8 cellular contexts compared by ENCODE assay signal in the genomic region with DNA sequence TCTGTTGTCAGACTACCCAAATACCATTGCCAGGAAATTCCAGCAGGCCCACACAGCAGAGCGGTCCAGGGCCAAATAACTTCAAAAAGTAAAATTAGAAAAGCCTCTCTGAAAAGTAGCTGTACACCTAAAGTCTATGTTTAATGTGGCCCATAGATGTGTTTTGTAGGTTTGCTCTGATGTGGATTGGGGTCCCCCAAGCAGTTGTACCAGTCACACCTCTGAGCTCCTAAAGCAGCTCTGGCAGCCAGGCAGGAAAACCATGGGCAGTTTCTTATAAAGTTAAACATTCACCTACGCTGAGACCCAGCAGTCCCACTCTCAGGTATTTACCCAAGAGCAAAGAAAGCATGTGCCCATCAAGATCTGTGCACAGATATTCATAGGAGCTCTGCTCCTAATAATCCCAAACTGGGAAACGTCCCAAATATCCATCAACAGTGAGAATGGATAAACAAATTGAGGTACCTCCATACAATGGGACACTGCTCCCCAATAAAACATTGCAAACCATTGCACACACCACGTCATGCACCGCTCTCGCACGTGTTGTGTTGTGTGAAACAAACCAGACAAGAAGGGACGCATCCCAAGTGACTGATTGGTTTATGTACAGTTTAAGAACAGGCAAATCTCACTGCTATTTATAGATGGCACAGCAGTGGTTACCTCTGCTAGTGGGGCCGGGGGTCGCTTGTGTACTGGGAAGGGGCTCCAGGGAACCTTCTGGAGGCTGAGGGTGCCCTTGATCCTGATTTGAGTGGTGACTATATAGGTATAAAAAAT. TPM values are rescaled to one million over a fixed set of nuclear protein-coding genes. Genes with fewer than 3 reads are reported as not detected.
A peak's percentile ranks its signal among the peaks of the same experiment; 100 is the strongest.
DNase-seq lines count a peak whose midpoint lies in the region; ATAC-seq and TF ChIP-seq lines count a peak whose summit lies in the region.

No MANE protein-coding gene starts in this region.

- H3K36me3 ChIP-seq in IMR-90 (ENCODE audit: control insufficient read depth, insufficient read depth, low read length) = no peaks in the 10 kb centered on the region
- no peaks in the 10 kb centered on the region for H3K36me3 ChIP-seq in endocrine pancreas (ENCODE audit: control insufficient read depth, insufficient read depth, low read length)
- no peaks in the 10 kb centered on the region for H3K36me3 ChIP-seq in sigmoid colon
- H3K36me3 ChIP-seq in gastroesophageal sphincter = no peaks in the 10 kb centered on the region

- H3T11ph ChIP-seq in H9 (ENCODE audit: low read length) = no peak overlapping the region

- no peak overlapping the region for H2BK12ac ChIP-seq in H9 (ENCODE audit: insufficient read length, low read depth, low read length)

- H3K9me3 ChIP-seq in IMR-90 (ENCODE audit: control insufficient read depth, insufficient read depth, low read length) (no peaks in the 10 kb centered on the region), endocrine pancreas (ENCODE audit: control insufficient read depth, low read length) (no peaks in the 10 kb centered on the region), sigmoid colon (no peaks in the 10 kb centered on the region), H9 (ENCODE audit: control insufficient read depth, low read depth, low read length) (no peaks in the 10 kb centered on the region), gastroesophageal sphincter (no peaks in the 10 kb centered on the region)

- CTCF ChIA-PET in IMR-90 (lab: Yijun Ruan, JAX) = no interaction called here

- peak overlapping the region; percentile 74; the same call in 1 of the 2 replicates for H2AK5ac ChIP-seq in IMR-90 (ENCODE audit: low read depth, low read length)
- no peak overlapping the region for H2AK5ac ChIP-seq in H9 (ENCODE audit: insufficient read length, low read length)

- no peaks in the 10 kb centered on the region for H3K9me3 Mint-ChIP-seq in H9

- in situ Hi-C loops in IMR-90 (cut with MboI; ENCODE audit: low sequenced_read_pairs) = no loop called here

- peak overlapping the region; percentile 25; the same call in 1 of the 2 replicates for H3K4ac ChIP-seq in IMR-90 (ENCODE audit: low read depth, low read length)
- no peak overlapping the region for H3K4ac ChIP-seq in H9 (ENCODE audit: low read depth, low read length)

- ATAC-seq in GM19397 (IDR thresholded peaks at IDR 0.05; ENCODE audit: unreplicated experiment) (peak; percentile 16), IMR-90 (ENCODE audit: low read depth) (peak; percentile 18), gastroesophageal sphincter (no peak)

- H3K18ac ChIP-seq in IMR-90 (ENCODE audit: low read depth, low read length) (no peak overlapping the region; the same call in 1 of the 2 replicates), H9 (ENCODE audit: insufficient read length, low read depth, low read length) (no peak overlapping the region)

- no peaks in the 10 kb centered on the region for H3K79me1 ChIP-seq in IMR-90 (ENCODE audit: low read depth in 1 of 2, low read length in 2 of 2)
- no peaks in the 10 kb centered on the region for H3K79me1 ChIP-seq in H9 (ENCODE audit: insufficient read depth, low read depth, low read length, poor library complexity, severe bottlenecking)

- H3K4me2 ChIP-seq in IMR-90 (ENCODE audit: low read depth, low read length) (peak overlapping the region; percentile 63), H9 (ENCODE audit: insufficient read depth, insufficient read length, low read length) (no peak overlapping the region)

- no peaks in the 10 kb centered on the region for H3K79me2 ChIP-seq in H9 (ENCODE audit: insufficient read depth, low read length)

- H2BK15ac ChIP-seq in IMR-90 (ENCODE audit: low read depth, low read length) (no peak overlapping the region), H9 (ENCODE audit: low read depth, low read length) (no peak overlapping the region)

- H3K23ac ChIP-seq in IMR-90 (ENCODE audit: low read depth, low read length) = 0 out of 2 replicates have a peak overlapping the region, but pooled peaks have one; percentile 55
- no peak overlapping the region for H3K23ac ChIP-seq in H9 (ENCODE audit: insufficient read length, low read depth, low read length)

- peak in 2 of 4 donors; percentile 25 to 86 for TF ChIP-seq EP300 in sigmoid colon (IDR thresholded peaks at IDR 0.05)
- TF ChIP-seq EP300 in gastroesophageal sphincter (IDR thresholded peaks at IDR 0.05) = no peak

- H3K9ac ChIP-seq in IMR-90 (ENCODE audit: low read depth, low read length) = no peak overlapping the region
- no peak overlapping the region for H3K9ac ChIP-seq in endocrine pancreas (ENCODE audit: control insufficient read depth, insufficient read depth, low read length)
- no peak overlapping the region for H3K9ac ChIP-seq in H9 (ENCODE audit: extremely low read depth, insufficient read length, low read length)

- H2BK20ac ChIP-seq in IMR-90 (ENCODE audit: low read depth, low read length) (peak overlapping the region; percentile 67), H9 (ENCODE audit: low read depth, low read length, poor library complexity, severe bottlenecking) (no peak overlapping the region)

- H3K27me3 ChIP-seq in IMR-90 (ENCODE audit: control insufficient read depth, insufficient read depth, low read length) (no peaks in the 10 kb centered on the region), endocrine pancreas (ENCODE audit: control insufficient read depth, insufficient read depth, low read length) (no peaks in the 10 kb centered on the region), sigmoid colon (no peaks in the 10 kb centered on the region), H9 (ENCODE audit: insufficient read depth, low read length) (no peaks in the 10 kb centered on the region), gastroesophageal sphincter (no peaks in the 10 kb centered on the region)

- H2AFZ ChIP-seq in IMR-90 (replicated peaks; ENCODE audit: low read length, poor library complexity) (peak overlapping the region; percentile 52), H9 (ENCODE audit: low read length) (no peak overlapping the region)

- no TSS peak for BruUV-seq in IMR-90 (replicated peaks; lab: Mats Ljungman, UMichigan)

- no peak overlapping the region for H3K4me3 ChIP-seq in IMR-90 (ENCODE audit: insufficient read depth, low read depth, low read length)
- H3K4me3 ChIP-seq in endocrine pancreas (ENCODE audit: control insufficient read depth, insufficient read depth, low read length) = peak overlapping the region; percentile 8
- H3K4me3 ChIP-seq in sigmoid colon = peak overlapping the region; percentile 3 to 28 (median 19)
- peak overlapping the region in 1 of 2 donors; percentile 30 for H3K4me3 ChIP-seq in gastroesophageal sphincter

- H3K4me1 ChIP-seq in IMR-90 (ENCODE audit: control insufficient read depth, insufficient read depth, low read length) = peaks cover 10% of the 10 kb centered on the region
- H3K4me1 ChIP-seq in endocrine pancreas (ENCODE audit: control insufficient read depth, insufficient read depth, low read length) = no peaks in the 10 kb centered on the region
- H3K4me1 ChIP-seq in sigmoid colon = peaks cover 0 to 19% (median 15%) of the 10 kb centered on the region in 4 donors
- peaks cover 3% of the 10 kb centered on the region; the same call in 1 of the 2 replicates for H3K4me1 ChIP-seq in H9 (ENCODE audit: insufficient read depth, low read length)
- peaks cover 0 to 18% (median 10%) of the 10 kb centered on the region in 3 donors for H3K4me1 ChIP-seq in gastroesophageal sphincter

- peak overlapping the region in 1 of 3 experiments; percentile 84; a peak in 2 of 7 replicates for H3K27ac Mint-ChIP-seq in H9

- H4K20me1 ChIP-seq in IMR-90 (ENCODE audit: insufficient read depth, low read length) (no peaks in the 10 kb centered on the region), H9 (ENCODE audit: control insufficient read depth, insufficient read depth, insufficient read length) (no peaks in the 10 kb centered on the region)

- H4K5ac ChIP-seq in IMR-90 (ENCODE audit: low read depth, low read length) (no peak overlapping the region), H9 (ENCODE audit: insufficient read length, low read depth, low read length) (no peak overlapping the region)

- intact Hi-C loops in IMR-90 (cut with micrococcal nuclease) (loop anchor here (5.0 kb wide), 1 partner anchor 55 kb away; no protein-coding TSS in a partner anchor), sigmoid colon (cut with DNase I) (no loop called here)

- H3K14ac ChIP-seq in IMR-90 (replicated peaks; ENCODE audit: low read depth, low read length) (no peak overlapping the region), H9 (ENCODE audit: insufficient read depth, low read length) (no peak overlapping the region)

- peaks cover 20 to 23% of the 10 kb centered on the region in 2 experiments for H3K4me1 Mint-ChIP-seq in H9

- POLR2A ChIA-PET in IMR-90 (lab: Charles Lee; ENCODE audit: unreplicated experiment) = no interaction called here

- H3K4me3 Mint-ChIP-seq in H9 = no peak overlapping the region; a peak in 1 of 5 replicates

- H3K36me3 Mint-ChIP-seq in H9 (ENCODE audit: insufficient read depth in 1 of 3, low read depth in 3 of 3) = no peaks in the 10 kb centered on the region

- no peak overlapping the region for H3K56ac ChIP-seq in IMR-90 (ENCODE audit: extremely low read depth, insufficient read depth, low read length)
- H3K56ac ChIP-seq in H9 (ENCODE audit: insufficient read length, low read depth, low read length) = no peak overlapping the region

- TF ChIP-seq CTCF in IMR-90 (conservative IDR thresholded peaks at IDR 0.05; ENCODE audit: low read depth, low read length) (no peak), sigmoid colon (IDR thresholded peaks at IDR 0.05) (no peak), H9 (conservative IDR thresholded peaks at IDR 0.05) (no peak), gastroesophageal sphincter (IDR thresholded peaks at IDR 0.05) (no peak)

- no peaks in the 10 kb centered on the region for H3K9me1 ChIP-seq in IMR-90 (ENCODE audit: insufficient read depth, low read length)

- TF ChIP-seq POLR2A in IMR-90 (IDR thresholded peaks at IDR 0.05; ENCODE audit: low read depth, low read length) (no peak), sigmoid colon (IDR thresholded peaks at IDR 0.05) (no peak), gastroesophageal sphincter (IDR thresholded peaks at IDR 0.05) (no peak)

- TF ChIP-seq RAD21 in IMR-90 (IDR thresholded peaks at IDR 0.05; ENCODE audit: low read length) = no peak

- H4K91ac ChIP-seq in IMR-90 (ENCODE audit: insufficient read depth, low read depth, low read length) (no peak overlapping the region), H9 (ENCODE audit: insufficient read length, low read depth, low read length) (no peak overlapping the region)

- H4K8ac ChIP-seq in IMR-90 (ENCODE audit: low read depth in 2 of 2, low read length in 2 of 2) (no peak overlapping the region), H9 (replicated peaks; ENCODE audit: insufficient read length, low read depth, low read length) (no peak overlapping the region)

- H2BK5ac ChIP-seq in IMR-90 (ENCODE audit: low read depth, low read length, poor library complexity, severe bottlenecking) (no peak overlapping the region), H9 (ENCODE audit: insufficient read length, low read length) (no peak overlapping the region)

- H3K27ac ChIP-seq in IMR-90 (ENCODE audit: insufficient read depth, low read length) (no peak overlapping the region), sigmoid colon (peak overlapping the region in 3 of 4 donors; percentile 44 to 76 (median 75)), H9 (ENCODE audit: insufficient read length, low read depth, low read length) (no peak overlapping the region), gastroesophageal sphincter (peak overlapping the region in 1 of 4 donors; percentile 19)

- dilution Hi-C loops in IMR-90 (cut with HindIII; ENCODE audit: low sequenced_read_pairs, unreplicated experiment) = no loop called here

- H3K23me2 ChIP-seq in H9 (ENCODE audit: insufficient read length, low read depth, low read length, poor library complexity, severe bottlenecking) = no peaks in the 10 kb centered on the region

- no peak overlapping the region for H2AK9ac ChIP-seq in IMR-90 (replicated peaks; ENCODE audit: low read depth, low read length, poor library complexity)

- H3K27me3 Mint-ChIP-seq in H9 (ENCODE audit: low read depth) = no peaks in the 10 kb centered on the region

- WGBS in IMR-90 (ENCODE audit: extremely low coverage in 2 of 2, insufficient read length in 1 of 2), 2 experiments = 50% methylated on average over 2 of the region's 10 CpGs; no CpG with 5 or more reads in 1 of the 2 experiments
- WGBS in sigmoid colon, 2 donors = 32 to 36% methylated on average over 10 of the region's 10 CpGs
- no CpG with 5 or more reads among the region's 10 CpGs for WGBS in H9 (ENCODE audit: extremely low coverage, insufficient read length, low lambda C conversion rate)
- WGBS in gastroesophageal sphincter (ENCODE audit: low coverage in 1 of 2), 2 donors = 58 to 100% methylated on average over 1 to 9 of the region's 10 CpGs

- DNase-seq in IMR-90 (no peak), sigmoid colon (peak; percentile 75), H9 (no peak), epidermal melanocyte (ENCODE audit: insufficient read length, low spot score) (no peak)
- DNase-seq in stimulated activated CD4-positive, alpha-beta T cell treated with anti-CD3 and anti-CD28 coated beads, Interleukin-4, amount 100 ng/mL, for 4 hours = no peak

- H2BK120ac ChIP-seq in IMR-90 (ENCODE audit: low read depth, low read length) (no peak overlapping the region; the same call in 1 of the 2 replicates), H9 (ENCODE audit: low read depth, low read length, poor library complexity, severe bottlenecking) (no peak overlapping the region)

RNA-seq across cellular contexts. Expression of gene PRM1, which starts 15.8 kb away (rescaled TPM):
- total RNA-seq in IMR-90 (2012; rRNA removed) = not detected in 2 replicates
- polyA plus RNA-seq in IMR-90 (2012; rRNA removed) = not detected in 2 replicates
- not detected in 2 replicates for polyA plus RNA-seq in IMR-90 (2012; cell fraction: cytosol; rRNA removed)
- not detected in 2 replicates for polyA plus RNA-seq in IMR-90 (2012; cell fraction: nucleus; rRNA removed; ENCODE audit: low replicate concordance)
- total RNA-seq in sigmoid colon = not detected
- polyA plus RNA-seq in sigmoid colon = not detected
- not detected in 2 replicates for total RNA-seq in H9 (2021)
- not detected for total RNA-seq in gastroesophageal sphincter

RNA-seq across cellular contexts. Expression of gene PRM2, which starts 20.6 kb away (rescaled TPM):
- total RNA-seq in IMR-90 (2012; rRNA removed) (not detected in 2 replicates), sigmoid colon (not detected), H9 (2021) (not detected in 2 replicates), gastroesophageal sphincter (not detected)
- polyA plus RNA-seq in IMR-90 (2012; rRNA removed) (not detected in 2 replicates), sigmoid colon (not detected)
- not detected in 2 replicates for polyA plus RNA-seq in IMR-90 (2012; cell fraction: cytosol; rRNA removed)
- not detected in 2 replicates for polyA plus RNA-seq in IMR-90 (2012; cell fraction: nucleus; rRNA removed; ENCODE audit: low replicate concordance)

RNA-seq across cellular contexts. Expression of gene PRM3, which starts 23.5 kb away (rescaled TPM):
- not detected in 2 replicates for total RNA-seq in IMR-90 (2012; rRNA removed)
- not detected in 2 replicates for polyA plus RNA-seq in IMR-90 (2012; rRNA removed)
- polyA plus RNA-seq in IMR-90 (2012; cell fraction: cytosol; rRNA removed) = not detected in 2 replicates
- not detected in 2 replicates for polyA plus RNA-seq in IMR-90 (2012; cell fraction: nucleus; rRNA removed; ENCODE audit: low replicate concordance)
- not detected for total RNA-seq in sigmoid colon
- not detected for polyA plus RNA-seq in sigmoid colon
- not detected in 2 replicates for total RNA-seq in H9 (2021)
- not detected for total RNA-seq in gastroesophageal sphincter

RNA-seq across cellular contexts. Expression of gene TNP2, which starts 27.8 kb away (rescaled TPM):
- total RNA-seq in IMR-90 (2012; rRNA removed) (not detected in 2 replicates), sigmoid colon (not detected), H9 (2021) (not detected in 2 replicates), gastroesophageal sphincter (not detected)
- polyA plus RNA-seq in IMR-90 (2012; rRNA removed) (not detected in 2 replicates), sigmoid colon (not detected)
- polyA plus RNA-seq in IMR-90 (2012; cell fraction: cytosol; rRNA removed) = not detected in 2 replicates
- polyA plus RNA-seq in IMR-90 (2012; cell fraction: nucleus; rRNA removed; ENCODE audit: low replicate concordance) = not detected in 2 replicates

RNA-seq across cellular contexts. Expression of gene SOCS1, which starts 40.9 kb away (rescaled TPM):
- total RNA-seq in IMR-90 (2012; rRNA removed) (2.0 and 2.2 TPM in 2 replicates), sigmoid colon (1 to 10 TPM in 3 of 4 donors, under 1 TPM in 1; 0.66 to 8.8 (median 3.4) TPM), H9 (2021) (11.0 and 11.5 TPM in 2 replicates), gastroesophageal sphincter (10 to 100 TPM in 1 of 4 donors, 1 to 10 TPM in 3; 5.3 to 10.5 (median 6.9) TPM)
- polyA plus RNA-seq in IMR-90 (2012; rRNA removed) (19.9 and 22.0 TPM in 2 replicates), sigmoid colon (10 to 100 TPM in 1 of 3 donors, 1 to 10 TPM in 1, not detected in 1; 3.9 to 26.4 TPM)
- polyA plus RNA-seq in IMR-90 (2012; cell fraction: cytosol; rRNA removed) = 42.9 and 94.9 TPM in 2 replicates
- polyA plus RNA-seq in IMR-90 (2012; cell fraction: nucleus; rRNA removed; ENCODE audit: low replicate concordance) = 109 and 179 TPM in 2 replicates

Comparison
In these comparisons a context has a peak if more than half of its experiments do, and no peak if none do; other contexts are left out.
1. H3K27ac ChIP-seq: peak in sigmoid colon (3 of 4); none in IMR-90 (single experiment) and H9 (single experiment).